Comparison of ENCODE assay signal across 7 cellular contexts in genomic region chr16:30844671-30845449, GRCh38. TPM values are rescaled to one million over a fixed set of nuclear protein-coding genes. Genes with fewer than 3 reads are reported as not detected.
DNase-seq lines count a peak whose midpoint lies in the region; ATAC-seq and TF ChIP-seq lines count a peak whose summit lies in the region.

No MANE protein-coding gene starts in this region.

- peak; percentile 96 for TF ChIP-seq CTCF in Loucy (conservative IDR thresholded peaks at IDR 0.05; ENCODE audit: low read length)
- TF ChIP-seq CTCF in foreskin keratinocyte (conservative IDR thresholded peaks at IDR 0.05): peak; percentile 96

- DNase-seq in SHP77 (lab: John Stamatoyannopoulos, UW) (peak; percentile 87 to 95), foreskin keratinocyte (peak; percentile 37 to 72), nucleus accumbens (lab: John Stamatoyannopoulos, UW) (peak in 45 of 56 donors; percentile 3 to 73 (median 34)), substantia nigra (lab: John Stamatoyannopoulos, UW) (peak in 37 of 49 donors; percentile 5 to 73 (median 39))
- peak; percentile 53 for DNase-seq in activated T-helper 9 cell treated with anti-CD3 and anti-CD28 coated beads, Interleukin-2, amount 50 U/mL, for 16 hours (ENCODE audit: low read depth)

- H2AFZ ChIP-seq in Loucy (ENCODE audit: low read length): peak overlapping the region; percentile 97

- H3F3A ChIP-seq in Loucy (ENCODE audit: low read depth): no peaks in the 10 kb centered on the region

- H3K27ac ChIP-seq in foreskin keratinocyte: no peak overlapping the region
- peak overlapping the region; percentile 69 for H3K27ac ChIP-seq in substantia nigra (ENCODE audit: low read depth, low read length, poor library complexity, severe bottlenecking)

- H3K9me3 ChIP-seq in Loucy (ENCODE audit: insufficient read depth, low read depth, low read length): no peaks in the 10 kb centered on the region

- H3K9ac ChIP-seq in Loucy (ENCODE audit: low read depth, low read length, poor library complexity, severe bottlenecking): peak overlapping the region; percentile 36

- H3K27me3 ChIP-seq in Loucy (ENCODE audit: insufficient read depth, low read length, poor library complexity, severe bottlenecking) (no peaks in the 10 kb centered on the region), foreskin keratinocyte (no peaks in the 10 kb centered on the region)

- H3K4me2 ChIP-seq in Loucy (ENCODE audit: low read depth, low read length, poor library complexity, severe bottlenecking): peak overlapping the region; percentile 57

- no peaks in the 10 kb centered on the region for H4K20me1 ChIP-seq in Loucy (ENCODE audit: insufficient read depth, low read length, poor library complexity, severe bottlenecking)

- peak; percentile 34 for ATAC-seq in GM18520 (IDR thresholded peaks at IDR 0.05; ENCODE audit: unreplicated experiment)
- ATAC-seq in foreskin keratinocyte: peak; percentile 65

- H3K79me2 ChIP-seq in Loucy (ENCODE audit: insufficient read depth, low read length): no peaks in the 10 kb centered on the region

- peak overlapping the region; percentile 27 for H3K4me3 ChIP-seq in Loucy (ENCODE audit: low read length, poor library complexity, severe bottlenecking)

- H3K9me2 ChIP-seq in Loucy (replicated peaks; ENCODE audit: low read depth, low read length): no peaks in the 10 kb centered on the region

- no peaks in the 10 kb centered on the region for H3K36me3 ChIP-seq in Loucy (ENCODE audit: insufficient read depth, low read length)

- peaks cover 4% of the 10 kb centered on the region for H3K4me1 ChIP-seq in Loucy (ENCODE audit: insufficient read depth, low read length, poor library complexity, severe bottlenecking)
- H3K4me1 ChIP-seq in foreskin keratinocyte: no peaks in the 10 kb centered on the region

RNA-seq across cellular contexts. Expression of gene BCL7C, which starts 49.0 kb away (rescaled TPM):
- 35.3 and 39.1 TPM in 2 replicates for total RNA-seq in foreskin keratinocyte
- polyA plus RNA-seq in foreskin keratinocyte: 48.6 and 51.0 TPM in 2 replicates

RNA-seq across cellular contexts. Expression of gene CTF1, which starts 51.6 kb away (rescaled TPM):
- total RNA-seq in foreskin keratinocyte: 0.95 and 1.6 TPM in 2 replicates
- polyA plus RNA-seq in foreskin keratinocyte: 3.0 and 3.2 TPM in 2 replicates

RNA-seq across cellular contexts. Expression of gene ZNF629, which starts 57.9 kb away (rescaled TPM):
- total RNA-seq in foreskin keratinocyte: 15.9 and 16.9 TPM in 2 replicates
- 6.0 and 6.1 TPM in 2 replicates for polyA plus RNA-seq in foreskin keratinocyte

Comparison
In these comparisons a context has a peak if more than half of its experiments do, and no peak if none do; other contexts are left out.
1. DNase-seq: peak in every context shown above with its lines; median percentile 91 in SHP77; 54 in foreskin keratinocyte; 53 in activated T-helper 9 cell treated with anti-CD3 and anti-CD28 coated beads, Interleukin-2, amount 50 U/mL, for 16 hours; 39 in substantia nigra; 34 in nucleus accumbens.